ENCODE assay signal across 25 cellular contexts in the genomic region with DNA sequence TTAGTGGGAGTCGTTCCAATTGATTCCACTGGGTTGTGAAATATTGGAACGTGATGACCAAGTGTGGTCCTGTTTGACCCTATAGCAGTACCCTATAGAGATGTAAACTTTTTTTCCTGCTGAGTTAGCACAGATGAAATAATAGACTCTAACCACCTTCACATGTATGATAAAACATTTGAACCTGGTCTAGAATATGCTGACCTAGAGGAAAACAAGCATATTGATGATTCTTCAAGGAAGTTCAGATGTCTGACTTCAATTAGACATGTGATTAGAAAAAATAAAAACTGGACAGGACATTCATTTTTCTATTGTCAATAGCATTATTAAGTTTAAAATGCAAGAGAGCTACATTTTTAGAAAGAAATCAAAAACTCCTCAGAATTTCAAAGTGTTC.
"Had no signal": no experiment of that assay in that cellular context is flagged by ENCODE, and none has a peak within 500 bp of the region (broad histone marks: within the 10 kb centered on the region; RNA-seq: fewer than 3 reads in every experiment).

No MANE protein-coding gene starts in this region.

- H3K9me3 ChIP-seq: esophagus squamous epithelium, gastrocnemius medialis, left lung, lower lobe of right lung, mucosa of descending colon had no signal

- H3K36me3 Mint-ChIP-seq: naive B cell had no signal

- H3K4me3 ChIP-seq: coronary artery, dorsolateral prefrontal cortex, esophagus squamous epithelium, gastrocnemius medialis, heart right ventricle, left lung, lower lobe of right lung, mucosa of descending colon had no signal

- ATAC-seq: esophagus mucosa, gastrocnemius medialis, heart right ventricle, left cardiac atrium, left lung, left ventricle myocardium superior, lower lobe of right lung, mucosa of descending colon had no signal

- H3K4me3 Mint-ChIP-seq: mesothelial cell of epicardium, naive B cell had no signal

- FAIRE-seq: endothelial cell of umbilical vein, islet of Langerhans, keratinocyte had no signal

- H3K27me3 ChIP-seq: dorsolateral prefrontal cortex, esophagus squamous epithelium, gastrocnemius medialis, heart right ventricle, left lung had no signal

- H3K4me1 Mint-ChIP-seq: naive B cell had no signal

- H3K4me1 ChIP-seq: esophagus squamous epithelium, gastrocnemius medialis, left lung, lower lobe of right lung had no signal

- H3K36me3 ChIP-seq: esophagus squamous epithelium, gastrocnemius medialis, left lung, lower lobe of right lung had no signal

- H3K27ac Mint-ChIP-seq: mesothelial cell of epicardium had no signal

- DNase-seq: dermis blood vessel endothelial cell; dorsolateral prefrontal cortex; effector CD4-positive, alpha-beta T cell; effector memory CD4-positive, alpha-beta T cell; esophagus squamous epithelium; foreskin fibroblast; foreskin melanocyte; gastrocnemius medialis; glutamatergic neuron; head of caudate nucleus; heart right ventricle; hippocampal formation; left cardiac atrium; left lung; left ventricle myocardium superior; lower lobe of right lung; mesenchymal stem cell; mucosa of descending colon; naive B cell had no signal

- H3K27ac ChIP-seq: coronary artery, dorsolateral prefrontal cortex, esophagus squamous epithelium, gastrocnemius medialis, heart right ventricle, left lung, lower lobe of right lung had no signal
